Comparison of ENCODE assay signal across 7 cellular contexts in the genomic region with DNA sequence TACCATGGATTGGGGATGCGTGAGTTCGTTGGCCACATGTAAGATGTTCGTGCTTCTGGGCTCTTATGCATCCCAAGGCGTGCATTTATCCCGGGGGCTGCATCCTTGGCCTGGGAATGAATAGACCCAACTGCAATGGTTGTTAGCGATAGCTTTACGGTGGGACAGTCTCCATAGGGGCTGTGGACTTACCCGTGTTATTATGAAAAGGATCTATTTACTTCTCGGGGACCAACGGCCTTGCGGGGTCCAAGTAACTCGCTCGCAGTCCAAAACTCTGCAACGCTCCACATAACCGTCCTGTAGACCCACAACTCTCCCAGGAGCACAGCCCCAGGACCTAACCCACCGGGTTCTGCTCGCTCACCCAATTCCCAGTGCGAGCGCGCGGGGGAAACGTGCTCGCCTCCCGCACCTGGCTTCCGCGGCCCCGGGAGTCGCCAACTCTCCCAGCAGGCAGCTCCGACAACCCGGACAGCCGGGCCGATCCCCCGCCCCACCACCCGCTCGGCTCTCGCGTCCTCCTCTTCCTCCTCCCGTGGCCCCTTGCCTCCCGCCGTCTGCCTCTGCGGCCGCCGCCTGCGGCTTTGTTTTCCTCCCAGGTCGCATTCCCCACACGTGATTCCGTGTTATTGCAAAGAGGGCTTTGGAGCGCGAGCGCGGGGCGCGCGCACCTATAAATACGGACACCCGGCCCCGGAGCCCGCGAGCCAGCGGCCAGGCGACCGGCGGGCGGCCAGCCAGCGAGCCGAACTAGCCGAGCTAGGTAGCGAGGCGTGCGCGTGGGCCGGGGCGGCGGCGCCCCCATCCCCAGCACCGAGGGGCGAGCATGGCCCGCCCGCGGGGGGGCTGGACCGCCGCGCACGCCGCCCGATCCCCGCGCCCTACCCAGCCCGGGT. TPM values are rescaled to one million over a fixed set of nuclear protein-coding genes. Genes with fewer than 3 reads are reported as not detected.
DNase-seq lines count a peak whose midpoint lies in the region; ATAC-seq and TF ChIP-seq lines count a peak whose summit lies in the region.

TSS of gene CABLES1 (plus strand) at position 706 of the 899 bp plus-strand sequence. CDS start 278 bp downstream, outside the sequence.

- peak within 1 kb of the TSS; percentile 74 for H3K4me3 Mint-ChIP-seq in activated T-cell treated with anti-CD3 and anti-CD28 coated beads, Interleukin-2, amount 50 U/mL, for 4 hours
- H3K4me3 Mint-ChIP-seq in natural killer cell, result peak within 1 kb of the TSS; percentile 87

- no peaks in the 10 kb centered on the region for H3K9me3 ChIP-seq in upper lobe of right lung

- peaks cover 15% of the 10 kb centered on the region for H3K4me1 ChIP-seq in upper lobe of right lung

- ATAC-seq in activated T-cell treated with anti-CD3 and anti-CD28 coated beads, Interleukin-2, amount 50 U/mL, for 4 hours, result peak; percentile 15 to 32
- peak; percentile 13 to 44 (median 16) for ATAC-seq in natural killer cell
- ATAC-seq in upper lobe of right lung, result peak; percentile 39

- H3K36me3 ChIP-seq in upper lobe of right lung, result no peaks in the 10 kb centered on the region

- peak; percentile 38 for DNase-seq in GDM1 (lab: John Stamatoyannopoulos, UW)
- peak; percentile 50 for DNase-seq in HCEC 1CT
- DNase-seq in NCI-H2171 treated with DMSO at 0.1 percent for 48 hours (lab: John Stamatoyannopoulos, UW), result peak; percentile 66
- no peak for DNase-seq in activated T-cell treated with anti-CD3 and anti-CD28 coated beads, Interleukin-2, amount 50 U/mL, for 4 hours
- peak; percentile 71 for DNase-seq in fibroblast of pulmonary artery (ENCODE audit: low read depth)
- DNase-seq in natural killer cell, result peak; percentile 27
- peak; percentile 89 for DNase-seq in upper lobe of right lung

- TF ChIP-seq CTCF in fibroblast of pulmonary artery (IDR thresholded peaks at IDR 0.05; ENCODE audit: low read length, missing control alignments), result no peak
- no peak for TF ChIP-seq CTCF in natural killer cell (IDR thresholded peaks at IDR 0.05)
- no peak for TF ChIP-seq CTCF in upper lobe of right lung (IDR thresholded peaks at IDR 0.05)

- no peaks in the 10 kb centered on the region for H3K36me3 Mint-ChIP-seq in activated T-cell treated with anti-CD3 and anti-CD28 coated beads, Interleukin-2, amount 50 U/mL, for 4 hours (ENCODE audit: insufficient read depth)
- no peaks in the 10 kb centered on the region for H3K36me3 Mint-ChIP-seq in natural killer cell

- H3K4me3 ChIP-seq in fibroblast of pulmonary artery (replicated peaks; ENCODE audit: low read depth, low read length) (peak within 1 kb of the TSS; percentile 69), upper lobe of right lung (peak within 1 kb of the TSS; percentile 69)

- intact Hi-C loops in natural killer cell (cut with micrococcal nuclease), result loop anchor here (5.0 kb wide), 4 partner anchors 97 to 242 kb away; no protein-coding TSS in a partner anchor
- intact Hi-C loops in upper lobe of right lung (cut with DNase I), result loop anchor here (5.0 kb wide), 1 partner anchor 242 kb away; no protein-coding TSS in a partner anchor

- peak within 1 kb of the TSS; percentile 81 for H3K27ac ChIP-seq in upper lobe of right lung

- no peaks in the 10 kb centered on the region for H3K27me3 ChIP-seq in upper lobe of right lung

- H3K4me1 Mint-ChIP-seq in activated T-cell treated with anti-CD3 and anti-CD28 coated beads, Interleukin-2, amount 50 U/mL, for 4 hours (ENCODE audit: low read depth), result peaks cover 17% of the 10 kb centered on the region
- peaks cover 15 to 18% of the 10 kb centered on the region in 2 donors for H3K4me1 Mint-ChIP-seq in natural killer cell

- H3K9me3 Mint-ChIP-seq in activated T-cell treated with anti-CD3 and anti-CD28 coated beads, Interleukin-2, amount 50 U/mL, for 4 hours, result no peaks in the 10 kb centered on the region
- no peaks in the 10 kb centered on the region for H3K9me3 Mint-ChIP-seq in natural killer cell

- peak within 1 kb of the TSS; percentile 34 to 45 for H3K27ac Mint-ChIP-seq in natural killer cell

- peaks cover 54% of the 10 kb centered on the region for H3K27me3 Mint-ChIP-seq in activated T-cell treated with anti-CD3 and anti-CD28 coated beads, Interleukin-2, amount 50 U/mL, for 4 hours (ENCODE audit: low read depth)
- H3K27me3 Mint-ChIP-seq in natural killer cell (ENCODE audit: low read depth in 2 of 2), result peaks cover 31 to 37% of the 10 kb centered on the region in 2 donors

RNA-seq across cellular contexts. Expression of gene CABLES1, which starts in this region (rescaled TPM):
- 1 to 10 TPM; 1.1 to 1.5 (median 1.4) TPM for total RNA-seq in activated T-cell treated with anti-CD3 and anti-CD28 coated beads, Interleukin-2, amount 50 U/mL, for 4 hours
- 1 to 10 TPM; 1.3 to 2.2 (median 1.8) TPM for total RNA-seq in natural killer cell
- total RNA-seq in upper lobe of right lung, result 39.5 TPM

Comparison
In these comparisons a context has a peak if more than half of its experiments do, and no peak if none do; other contexts are left out.
1. RNA of gene CABLES1 (total RNA-seq): 39.5 TPM in upper lobe of right lung (single experiment); 1.3 to 2.2 TPM in natural killer cell and 1.1 to 1.5 TPM in activated T-cell treated with anti-CD3 and anti-CD28 coated beads, Interleukin-2, amount 50 U/mL, for 4 hours; every median in the first group is over 10 times any median in the second.
2. Peak in every context shown above with its lines, with median percentiles within 50 percentile points of each other: ATAC-seq.